In genomic region chr2:11710210-11710609, GRCh38 we compare ENCODE assay signal across 1 cellular context.
TF ChIP-seq lines count a peak whose summit lies in the region.

No MANE protein-coding gene starts in this region.

TF ChIP-seq in A549, 52 proteins besides CTCF, POLR2A, EP300 and RAD21 (continued from another document):
- TF ChIP-seq USF2 (IDR thresholded peaks at IDR 0.05): no peak
- TF ChIP-seq HOXB5 (CRISPR knock-in tag; IDR thresholded peaks at IDR 0.05): no peak
- no peak for TF ChIP-seq PHF8 (IDR thresholded peaks at IDR 0.05; ENCODE audit: borderline replicate concordance, low read depth)
- no peak for TF ChIP-seq HOXA7 (CRISPR knock-in tag; IDR thresholded peaks at IDR 0.05)
- TF ChIP-seq CEBPB (IDR thresholded peaks at IDR 0.05): no peak
- TF ChIP-seq KDM1A (IDR thresholded peaks at IDR 0.05; ENCODE audit: low read depth): no peak
- no peak for TF ChIP-seq HMGXB4 (CRISPR knock-in tag; IDR thresholded peaks at IDR 0.05; ENCODE audit: borderline replicate concordance)
- TF ChIP-seq BCL3 (IDR thresholded peaks at IDR 0.05): no peak
- no peak for TF ChIP-seq ESRRA (IDR thresholded peaks at IDR 0.05; ENCODE audit: borderline replicate concordance, low read length)
- no peak for TF ChIP-seq MYC (IDR thresholded peaks at IDR 0.05; ENCODE audit: borderline replicate concordance, low read length)
- no peak for TF ChIP-seq ZFP36 (IDR thresholded peaks at IDR 0.05; ENCODE audit: borderline replicate concordance, partially characterized antibody)
- TF ChIP-seq JUNB (IDR thresholded peaks at IDR 0.05): no peak
- TF ChIP-seq MAX (IDR thresholded peaks at IDR 0.05): no peak
- TF ChIP-seq HEYL (CRISPR knock-in tag; IDR thresholded peaks at IDR 0.05): no peak
- no peak for TF ChIP-seq ATOH8 (CRISPR knock-in tag; IDR thresholded peaks at IDR 0.05; ENCODE audit: low read depth)
